Comparison of ENCODE assay signal across 1 cellular context in the genomic region with DNA sequence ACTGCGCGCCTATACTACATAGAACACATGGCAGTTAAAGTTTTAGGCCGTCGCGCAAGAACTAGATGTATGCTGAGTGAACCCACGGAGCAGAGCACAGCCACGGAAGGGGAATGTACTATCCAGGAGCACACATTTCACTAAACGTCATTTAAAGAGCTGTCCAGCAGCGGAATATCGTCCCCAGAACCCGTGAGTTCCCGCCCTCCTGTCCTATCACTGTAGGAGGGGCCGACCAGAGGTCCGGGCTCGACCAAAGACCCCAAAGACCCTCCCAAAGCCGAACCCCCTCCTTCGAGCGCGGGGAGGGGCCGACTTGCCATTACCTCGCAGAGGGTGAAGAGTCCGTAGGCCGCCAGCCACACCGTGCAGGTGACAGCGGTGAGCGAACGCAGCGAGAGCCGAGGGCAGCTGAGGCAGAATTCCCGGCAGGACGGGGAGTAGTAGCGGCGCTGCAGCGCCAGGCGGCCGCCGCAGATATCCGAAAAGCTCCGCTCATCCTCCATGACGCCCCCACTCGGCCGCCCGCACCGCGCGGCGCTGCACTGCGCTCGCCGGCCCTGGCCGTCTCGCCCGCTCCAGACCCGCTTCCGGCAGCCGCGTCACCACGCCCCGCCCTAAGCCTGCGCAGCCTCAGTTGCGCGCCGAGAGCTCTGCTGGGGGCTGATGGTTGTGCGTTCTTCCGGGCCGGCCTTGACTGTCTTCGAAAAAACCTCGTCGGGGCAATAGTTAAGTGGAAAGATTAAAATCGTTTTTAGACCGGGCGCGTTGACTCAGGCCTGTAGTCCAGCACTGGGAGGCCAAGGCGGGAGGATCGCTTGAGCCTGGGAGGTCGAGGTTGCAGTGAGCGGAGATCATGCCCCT.
TF ChIP-seq lines count a peak whose summit lies in the region.

A gene with protein sequence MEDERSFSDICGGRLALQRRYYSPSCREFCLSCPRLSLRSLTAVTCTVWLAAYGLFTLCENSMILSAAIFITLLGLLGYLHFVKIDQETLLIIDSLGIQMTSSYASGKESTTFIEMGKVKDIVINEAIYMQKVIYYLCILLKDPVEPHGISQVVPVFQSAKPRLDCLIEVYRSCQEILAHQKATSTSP (minus strand): TSS at position 571 of the 864 bp plus-strand sequence. CDS start 65 bp downstream, at position 506.

TF ChIP-seq in HepG2, 621 proteins besides CTCF, POLR2A, EP300 and RAD21 (continued from another document and continues in another):
- TF ChIP-seq ZUFSP (CRISPR knock-in tag; IDR thresholded peaks at IDR 0.05; ENCODE audit: borderline replicate concordance): no peak
- no peak for TF ChIP-seq ZNF468 (CRISPR knock-in tag; IDR thresholded peaks at IDR 0.05)
- no peak for TF ChIP-seq ZNF703 (CRISPR knock-in tag; IDR thresholded peaks at IDR 0.05; ENCODE audit: borderline replicate concordance)
- TF ChIP-seq ATM (IDR thresholded peaks at IDR 0.05; ENCODE audit: borderline replicate concordance): no peak
- TF ChIP-seq, protein P1, sequence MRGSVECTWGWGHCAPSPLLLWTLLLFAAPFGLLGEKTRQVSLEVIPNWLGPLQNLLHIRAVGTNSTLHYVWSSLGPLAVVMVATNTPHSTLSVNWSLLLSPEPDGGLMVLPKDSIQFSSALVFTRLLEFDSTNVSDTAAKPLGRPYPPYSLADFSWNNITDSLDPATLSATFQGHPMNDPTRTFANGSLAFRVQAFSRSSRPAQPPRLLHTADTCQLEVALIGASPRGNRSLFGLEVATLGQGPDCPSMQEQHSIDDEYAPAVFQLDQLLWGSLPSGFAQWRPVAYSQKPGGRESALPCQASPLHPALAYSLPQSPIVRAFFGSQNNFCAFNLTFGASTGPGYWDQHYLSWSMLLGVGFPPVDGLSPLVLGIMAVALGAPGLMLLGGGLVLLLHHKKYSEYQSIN (CRISPR knock-in tag; IDR thresholded peaks at IDR 0.05; ENCODE audit: borderline replicate concordance): no peak
- TF ChIP-seq FOXO1 (CRISPR knock-in tag; IDR thresholded peaks at IDR 0.05): no peak; the same call in 1 of the 2 replicates
- TF ChIP-seq TOPORS (CRISPR knock-in tag; IDR thresholded peaks at IDR 0.05): peak; percentile 46
- no peak for TF ChIP-seq STAT5B (CRISPR knock-in tag; IDR thresholded peaks at IDR 0.05)
- 0 out of 2 replicates have a peak, but pooled peaks have one; percentile 4 for TF ChIP-seq ZBTB3 (CRISPR knock-in tag; IDR thresholded peaks at IDR 0.05; ENCODE audit: borderline replicate concordance, low read depth)
- no peak for TF ChIP-seq SNRNP70 (IDR thresholded peaks at IDR 0.05; ENCODE audit: low read depth, low read length)
- TF ChIP-seq, protein P2, sequence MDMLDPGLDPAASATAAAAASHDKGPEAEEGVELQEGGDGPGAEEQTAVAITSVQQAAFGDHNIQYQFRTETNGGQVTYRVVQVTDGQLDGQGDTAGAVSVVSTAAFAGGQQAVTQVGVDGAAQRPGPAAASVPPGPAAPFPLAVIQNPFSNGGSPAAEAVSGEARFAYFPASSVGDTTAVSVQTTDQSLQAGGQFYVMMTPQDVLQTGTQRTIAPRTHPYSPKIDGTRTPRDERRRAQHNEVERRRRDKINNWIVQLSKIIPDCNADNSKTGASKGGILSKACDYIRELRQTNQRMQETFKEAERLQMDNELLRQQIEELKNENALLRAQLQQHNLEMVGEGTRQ (IDR thresholded peaks at IDR 0.05; ENCODE audit: low read depth, low read length): no peak
- TF ChIP-seq, protein P2 (CRISPR knock-in tag; IDR thresholded peaks at IDR 0.05; ENCODE audit: borderline replicate concordance): no peak
- no peak for TF ChIP-seq KLF9 (CRISPR knock-in tag; IDR thresholded peaks at IDR 0.05; ENCODE audit: low read depth)
- TF ChIP-seq ZBTB7A (CRISPR knock-in tag; IDR thresholded peaks at IDR 0.05): 0 out of 2 replicates have a peak, but pooled peaks have one; percentile 66
- TF ChIP-seq E2F5 (CRISPR knock-in tag; conservative IDR thresholded peaks at IDR 0.05): peak; percentile 52; the same call in 1 of the 2 replicates
- no peak for TF ChIP-seq ZNF101 (CRISPR knock-in tag; IDR thresholded peaks at IDR 0.05; ENCODE audit: borderline replicate concordance, low read depth)
- TF ChIP-seq, protein P3, sequence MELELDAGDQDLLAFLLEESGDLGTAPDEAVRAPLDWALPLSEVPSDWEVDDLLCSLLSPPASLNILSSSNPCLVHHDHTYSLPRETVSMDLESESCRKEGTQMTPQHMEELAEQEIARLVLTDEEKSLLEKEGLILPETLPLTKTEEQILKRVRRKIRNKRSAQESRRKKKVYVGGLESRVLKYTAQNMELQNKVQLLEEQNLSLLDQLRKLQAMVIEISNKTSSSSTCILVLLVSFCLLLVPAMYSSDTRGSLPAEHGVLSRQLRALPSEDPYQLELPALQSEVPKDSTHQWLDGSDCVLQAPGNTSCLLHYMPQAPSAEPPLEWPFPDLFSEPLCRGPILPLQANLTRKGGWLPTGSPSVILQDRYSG (CRISPR knock-in tag; IDR thresholded peaks at IDR 0.05): no peak
- TF ChIP-seq ARID3A (IDR thresholded peaks at IDR 0.05; ENCODE audit: low read depth, low read length): no peak
- TF ChIP-seq, protein P4, sequence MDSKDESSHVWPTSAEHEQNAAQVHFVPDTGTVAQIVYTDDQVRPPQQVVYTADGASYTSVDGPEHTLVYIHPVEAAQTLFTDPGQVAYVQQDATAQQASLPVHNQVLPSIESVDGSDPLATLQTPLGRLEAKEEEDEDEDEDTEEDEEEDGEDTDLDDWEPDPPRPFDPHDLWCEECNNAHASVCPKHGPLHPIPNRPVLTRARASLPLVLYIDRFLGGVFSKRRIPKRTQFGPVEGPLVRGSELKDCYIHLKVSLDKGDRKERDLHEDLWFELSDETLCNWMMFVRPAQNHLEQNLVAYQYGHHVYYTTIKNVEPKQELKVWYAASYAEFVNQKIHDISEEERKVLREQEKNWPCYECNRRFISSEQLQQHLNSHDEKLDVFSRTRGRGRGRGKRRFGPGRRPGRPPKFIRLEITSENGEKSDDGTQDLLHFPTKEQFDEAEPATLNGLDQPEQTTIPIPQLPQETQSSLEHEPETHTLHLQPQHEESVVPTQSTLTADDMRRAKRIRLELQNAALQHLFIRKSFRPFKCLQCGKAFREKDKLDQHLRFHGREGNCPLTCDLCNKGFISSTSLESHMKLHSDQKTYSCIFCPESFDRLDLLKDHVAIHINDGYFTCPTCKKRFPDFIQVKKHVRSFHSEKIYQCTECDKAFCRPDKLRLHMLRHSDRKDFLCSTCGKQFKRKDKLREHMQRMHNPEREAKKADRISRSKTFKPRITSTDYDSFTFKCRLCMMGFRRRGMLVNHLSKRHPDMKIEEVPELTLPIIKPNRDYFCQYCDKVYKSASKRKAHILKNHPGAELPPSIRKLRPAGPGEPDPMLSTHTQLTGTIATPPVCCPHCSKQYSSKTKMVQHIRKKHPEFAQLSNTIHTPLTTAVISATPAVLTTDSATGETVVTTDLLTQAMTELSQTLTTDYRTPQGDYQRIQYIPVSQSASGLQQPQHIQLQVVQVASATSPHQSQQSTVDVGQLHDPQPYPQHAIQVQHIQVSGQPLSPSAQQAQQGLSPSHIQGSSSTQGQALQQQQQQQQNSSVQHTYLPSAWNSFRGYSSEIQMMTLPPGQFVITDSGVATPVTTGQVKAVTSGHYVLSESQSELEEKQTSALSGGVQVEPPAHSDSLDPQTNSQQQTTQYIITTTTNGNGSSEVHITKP (CRISPR knock-in tag; IDR thresholded peaks at IDR 0.05; ENCODE audit: low read depth): no peak
- TF ChIP-seq ATAD3A (CRISPR knock-in tag; IDR thresholded peaks at IDR 0.05): no peak
- no peak for TF ChIP-seq ZBTB43 (CRISPR knock-in tag; conservative IDR thresholded peaks at IDR 0.05)
- TF ChIP-seq PBX2 (CRISPR knock-in tag; IDR thresholded peaks at IDR 0.05): no peak
- peak; percentile 60; the same call in 1 of the 2 replicates for TF ChIP-seq KMT2B (CRISPR knock-in tag; IDR thresholded peaks at IDR 0.05)
- 0 out of 2 replicates have a peak, but pooled peaks have one; percentile 23 for TF ChIP-seq ZBTB33 (CRISPR knock-in tag; IDR thresholded peaks at IDR 0.05)
- TF ChIP-seq, protein P5, sequence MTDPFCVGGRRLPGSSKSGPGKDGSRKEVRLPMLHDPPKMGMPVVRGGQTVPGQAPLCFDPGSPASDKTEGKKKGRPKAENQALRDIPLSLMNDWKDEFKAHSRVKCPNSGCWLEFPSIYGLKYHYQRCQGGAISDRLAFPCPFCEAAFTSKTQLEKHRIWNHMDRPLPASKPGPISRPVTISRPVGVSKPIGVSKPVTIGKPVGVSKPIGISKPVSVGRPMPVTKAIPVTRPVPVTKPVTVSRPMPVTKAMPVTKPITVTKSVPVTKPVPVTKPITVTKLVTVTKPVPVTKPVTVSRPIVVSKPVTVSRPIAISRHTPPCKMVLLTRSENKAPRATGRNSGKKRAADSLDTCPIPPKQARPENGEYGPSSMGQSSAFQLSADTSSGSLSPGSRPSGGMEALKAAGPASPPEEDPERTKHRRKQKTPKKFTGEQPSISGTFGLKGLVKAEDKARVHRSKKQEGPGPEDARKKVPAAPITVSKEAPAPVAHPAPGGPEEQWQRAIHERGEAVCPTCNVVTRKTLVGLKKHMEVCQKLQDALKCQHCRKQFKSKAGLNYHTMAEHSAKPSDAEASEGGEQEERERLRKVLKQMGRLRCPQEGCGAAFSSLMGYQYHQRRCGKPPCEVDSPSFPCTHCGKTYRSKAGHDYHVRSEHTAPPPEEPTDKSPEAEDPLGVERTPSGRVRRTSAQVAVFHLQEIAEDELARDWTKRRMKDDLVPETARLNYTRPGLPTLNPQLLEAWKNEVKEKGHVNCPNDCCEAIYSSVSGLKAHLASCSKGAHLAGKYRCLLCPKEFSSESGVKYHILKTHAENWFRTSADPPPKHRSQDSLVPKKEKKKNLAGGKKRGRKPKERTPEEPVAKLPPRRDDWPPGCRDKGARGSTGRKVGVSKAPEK (CRISPR knock-in tag; IDR thresholded peaks at IDR 0.05; ENCODE audit: borderline replicate concordance): no peak
- TF ChIP-seq EHMT2 (IDR thresholded peaks at IDR 0.05; ENCODE audit: borderline replicate concordance, low read depth, low read length): no peak
- peak; percentile 65 for TF ChIP-seq MEIS2 (CRISPR knock-in tag; IDR thresholded peaks at IDR 0.05)
